In the genomic region with DNA sequence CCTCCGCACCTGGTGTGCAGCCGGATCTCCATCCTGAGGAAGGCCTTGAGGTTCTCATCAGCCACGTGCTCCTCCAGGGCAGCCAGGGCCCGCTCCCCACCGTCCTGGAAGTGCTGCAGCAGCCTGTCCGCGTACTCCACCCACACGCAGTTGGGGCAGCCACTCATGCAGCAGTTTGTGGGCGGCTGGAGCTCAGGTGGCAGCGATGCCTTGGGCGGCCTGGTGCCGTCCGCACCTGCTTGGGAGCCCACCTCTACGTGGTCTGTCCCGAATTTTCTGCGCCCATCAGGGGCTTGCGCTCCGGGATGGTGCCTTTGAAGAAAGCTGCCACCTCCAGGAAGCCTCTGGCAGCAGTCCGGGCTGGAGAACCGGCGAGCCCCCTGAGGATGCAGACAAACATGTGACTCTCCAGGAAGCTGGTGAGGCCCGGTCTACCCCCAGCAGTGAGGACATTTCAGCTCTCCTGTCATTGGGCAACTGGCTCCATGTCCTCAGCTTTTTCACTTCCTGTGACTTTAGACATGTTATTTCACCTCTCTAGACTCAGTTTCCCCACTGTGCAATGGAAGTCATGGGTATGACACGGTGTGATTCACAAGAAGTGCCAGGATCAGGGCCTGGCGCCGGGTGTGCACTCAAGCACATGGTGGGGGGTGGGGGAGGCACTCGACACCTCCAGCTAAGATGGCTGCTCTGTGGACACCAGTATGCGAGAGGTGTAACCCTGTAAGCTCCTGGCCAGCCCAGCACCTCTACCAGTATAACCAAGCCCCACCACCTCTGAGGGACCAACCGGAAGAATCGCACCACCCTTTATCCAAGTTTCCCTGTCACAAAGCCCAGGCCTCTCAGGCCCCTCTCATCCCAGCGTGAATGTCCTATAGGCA, we compare ENCODE assay signal across 8 cellular contexts. TPM values are rescaled to one million over a fixed set of nuclear protein-coding genes. Genes with fewer than 3 reads are reported as not detected.
DNase-seq lines count a peak whose midpoint lies in the region; ATAC-seq and TF ChIP-seq lines count a peak whose summit lies in the region.

No MANE protein-coding gene starts in this region.

- H3K9me3 ChIP-seq in MG63 = no peaks in the 10 kb centered on the region

- H3K27me3 ChIP-seq in MG63 = no peaks in the 10 kb centered on the region

- no peak for TF ChIP-seq CTCF in omental fat pad (IDR thresholded peaks at IDR 0.05)

- H3K4me3 ChIP-seq in MG63 = peak overlapping the region; percentile 90

- peaks cover 47% of the 10 kb centered on the region for H3K36me3 ChIP-seq in MG63

- DNase-seq in activated gamma-delta T cell treated with Interleukin-2 at 50 U/mL for 16 hours = peak; percentile 16
- DNase-seq in activated gamma-delta T cell (lab: John Stamatoyannopoulos, UW) = no peak
- DNase-seq in MG63 = peak; percentile 48
- peak; percentile 63 for DNase-seq in activated CD8-positive, alpha-beta memory T cell treated with anti-CD3 and anti-CD28 coated beads, Interleukin-2, amount 50 U/mL, for 4 hours
- peak; percentile 19 for DNase-seq in fibroblast of gingiva (ENCODE audit: low read depth)
- DNase-seq in omental fat pad (ENCODE audit: low spot score) = peak; percentile 32
- DNase-seq in NCI-H2029 (lab: John Stamatoyannopoulos, UW) = no peak

- ATAC-seq in omental fat pad (ENCODE audit: low FRiP score) (peak; percentile 29), GM18861 (IDR thresholded peaks at IDR 0.05; ENCODE audit: unreplicated experiment) (no peak)

RNA-seq across cellular contexts. Expression of gene OXLD1, which starts 1.0 kb away (rescaled TPM):
- 61.1 and 64.7 TPM in 2 replicates for total RNA-seq in MG63 (2014; rRNA removed; shearing (Covaris generic); ENCODE audit: low replicate concordance)
- total RNA-seq in omental fat pad = 10 to 100 TPM; 18.4 to 26.5 (median 21.6) TPM

RNA-seq across cellular contexts. Expression of gene CCDC137, which starts 1.1 kb away (rescaled TPM):
- 55.2 and 133 TPM in 2 replicates for total RNA-seq in MG63 (2014; rRNA removed; shearing (Covaris generic); ENCODE audit: low replicate concordance)
- total RNA-seq in omental fat pad = 10 to 100 TPM in 1 of 4 donors, 1 to 10 TPM in 3; 6.8 to 15.6 (median 9.4) TPM

RNA-seq across cellular contexts. Expression of gene PDE6G, which starts 9.1 kb away (rescaled TPM):
- total RNA-seq in MG63 (2014; rRNA removed; shearing (Covaris generic); ENCODE audit: low replicate concordance) = not detected in 2 replicates
- total RNA-seq in omental fat pad = 1 to 10 TPM in 1 of 4 donors, not detected in 3; 2.9 TPM

RNA-seq across cellular contexts. Expression of gene ARL16, which starts 18.1 kb away (rescaled TPM):
- total RNA-seq in MG63 (2014; rRNA removed; shearing (Covaris generic); ENCODE audit: low replicate concordance) = 35.0 and 47.8 TPM in 2 replicates
- total RNA-seq in omental fat pad = 10 to 100 TPM; 18.8 to 28.8 (median 26.9) TPM

RNA-seq across cellular contexts. Expression of gene HGS, which starts 18.4 kb away (rescaled TPM):
- 102 and 116 TPM in 2 replicates for total RNA-seq in MG63 (2014; rRNA removed; shearing (Covaris generic); ENCODE audit: low replicate concordance)
- 100 to 1,000 TPM in 1 of 4 donors, 10 to 100 TPM in 3; 54.0 to 117 (median 66.9) TPM for total RNA-seq in omental fat pad

Comparison
In these comparisons a context has a peak if more than half of its experiments do, and no peak if none do; other contexts are left out.
1. DNase-seq: peak in activated gamma-delta T cell treated with Interleukin-2 at 50 U/mL for 16 hours (single experiment), MG63 (single experiment), activated CD8-positive, alpha-beta memory T cell treated with anti-CD3 and anti-CD28 coated beads, Interleukin-2, amount 50 U/mL, for 4 hours (single experiment), fibroblast of gingiva (single experiment) and omental fat pad (single experiment); none in activated gamma-delta T cell (single experiment) and NCI-H2029 (single experiment).